In the genomic region with DNA sequence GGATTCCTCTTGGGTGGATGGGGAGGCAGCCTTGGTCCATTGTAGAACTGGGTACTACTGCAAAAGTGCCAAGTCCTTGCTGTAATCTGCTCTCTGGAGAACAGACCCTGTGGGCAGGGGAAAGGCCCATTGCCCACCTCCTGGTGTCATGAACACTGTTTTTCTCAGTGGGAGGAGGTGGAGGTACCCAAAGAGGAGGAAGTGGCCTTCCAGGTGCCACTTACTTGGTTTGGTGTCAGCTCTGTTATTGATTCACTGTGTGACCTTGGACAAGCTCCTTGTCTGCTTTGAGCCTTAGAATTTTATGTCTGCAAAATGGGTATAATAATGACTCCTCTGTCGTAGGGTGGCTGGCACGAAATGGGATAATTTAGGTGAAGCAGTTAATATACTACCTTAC, we compare ENCODE assay signal across 19 cellular contexts. TPM values are rescaled to one million over a fixed set of nuclear protein-coding genes. Genes with fewer than 3 reads are reported as not detected.
DNase-seq lines count a peak whose midpoint lies in the region; ATAC-seq and TF ChIP-seq lines count a peak whose summit lies in the region.
"Had no signal": no experiment of that assay in that cellular context is flagged by ENCODE, and none has a peak within 500 bp of the region (broad histone marks: within the 10 kb centered on the region; RNA-seq: fewer than 3 reads in every experiment).

No MANE protein-coding gene starts in this region.

- H3K79me2 ChIP-seq in DOHH2 (ENCODE audit: control insufficient read depth, low read length), result peaks cover 97% of the 10 kb centered on the region
- peaks cover 96% of the 10 kb centered on the region for H3K79me2 ChIP-seq in OCI-LY7 (ENCODE audit: insufficient read depth, low read depth, low read length)

- H3K36me3 Mint-ChIP-seq in naive B cell, result peaks cover 0 to 6% of the 10 kb centered on the region in 2 donors
- H3K36me3 Mint-ChIP-seq in stimulated activated naive B cell treated with anti-CD40 and anti-IgM and Interleukin-4, amounts not matched to agents 10 μg/mL and 1 μg/mL and 100 μg/mL, for 72 hours, result peaks cover 13 to 39% of the 10 kb centered on the region in 2 donors

- H3K4me2 ChIP-seq in DOHH2 (ENCODE audit: low read length), result peak overlapping the region; percentile 53
- peak overlapping the region; percentile 49 for H3K4me2 ChIP-seq in OCI-LY7 (ENCODE audit: low read length)
- H3K4me2 ChIP-seq: GM23338 had no signal

- intact Hi-C loops in OCI-LY7 (cut with micrococcal nuclease; ENCODE audit: unreplicated experiment), result no loop called here
- intact Hi-C loops in left ventricle myocardium inferior (cut with micrococcal nuclease), result no loop called here

- TF ChIP-seq CTCF in DOHH2 (IDR thresholded peaks at IDR 0.05; ENCODE audit: low read depth, low read length, poor library complexity, severe bottlenecking) (no peak), OCI-LY7 (conservative IDR thresholded peaks at IDR 0.05; ENCODE audit: low read length) (no peak), left ventricle myocardium inferior (IDR thresholded peaks at IDR 0.05; ENCODE audit: borderline replicate concordance) (no peak)

- H3K9me3 ChIP-seq in DOHH2 (ENCODE audit: control insufficient read depth, insufficient read depth, low read length) (no peaks in the 10 kb centered on the region), OCI-LY7 (ENCODE audit: low read length) (no peaks in the 10 kb centered on the region), left ventricle myocardium inferior (replicated peaks) (no peaks in the 10 kb centered on the region)
- H3K9me3 ChIP-seq: Peyer's patch had no signal

- H3K9me2 ChIP-seq in DOHH2 (replicated peaks; ENCODE audit: control insufficient read depth, low read length) (no peaks in the 10 kb centered on the region), OCI-LY7 (ENCODE audit: insufficient read depth, low read length) (no peaks in the 10 kb centered on the region)

- H4K20me1 ChIP-seq in DOHH2 (ENCODE audit: control insufficient read depth, insufficient read depth, low read depth, low read length), result no peaks in the 10 kb centered on the region
- H4K20me1 ChIP-seq in OCI-LY7 (ENCODE audit: insufficient read depth, low read length), result no peaks in the 10 kb centered on the region; the same call in 1 of the 2 replicates

- H3K27me3 ChIP-seq in DOHH2 (ENCODE audit: control insufficient read depth, low read length) (no peaks in the 10 kb centered on the region), left ventricle myocardium inferior (ENCODE audit: low read depth) (peaks cover 27% of the 10 kb centered on the region)
- H3K27me3 ChIP-seq: Peyer's patch had no signal

- H3K27ac Mint-ChIP-seq in naive B cell, result peak overlapping the region; percentile 62 to 98 (median 91)
- H3K27ac Mint-ChIP-seq in stimulated activated naive B cell treated with anti-CD40 and anti-IgM and Interleukin-4, amounts not matched to agents 10 μg/mL and 1 μg/mL and 100 μg/mL, for 72 hours, result peak overlapping the region; percentile 84
- H3K27ac Mint-ChIP-seq: GM23338 had no signal

- CTCF ChIA-PET in OCI-LY7 (lab: Charles Lee; ENCODE audit: unreplicated experiment), result interaction anchor here (1.1 kb wide), 1 partner anchor 20 kb away, joined by 3 read pairs; no protein-coding TSS in a partner anchor

- H3K4me3 Mint-ChIP-seq in naive B cell, result peak overlapping the region; percentile 42 to 88 (median 64)
- peak overlapping the region in 1 of 2 donors; percentile 19 for H3K4me3 Mint-ChIP-seq in stimulated activated naive B cell treated with anti-CD40 and anti-IgM and Interleukin-4, amounts not matched to agents 10 μg/mL and 1 μg/mL and 100 μg/mL, for 72 hours
- H3K4me3 Mint-ChIP-seq: GM23338 had no signal

- peaks cover 76 to 95% (median 90%) of the 10 kb centered on the region in 3 donors for H3K4me1 Mint-ChIP-seq in naive B cell
- H3K4me1 Mint-ChIP-seq in stimulated activated naive B cell treated with anti-CD40 and anti-IgM and Interleukin-4, amounts not matched to agents 10 μg/mL and 1 μg/mL and 100 μg/mL, for 72 hours, result peaks cover 72 to 90% of the 10 kb centered on the region in 2 donors

- H3K4me1 ChIP-seq in DOHH2 (ENCODE audit: control insufficient read depth, low read length) (peaks cover 98% of the 10 kb centered on the region), OCI-LY7 (ENCODE audit: insufficient read depth, low read length, poor library complexity, severe bottlenecking) (peaks cover 99% of the 10 kb centered on the region), left ventricle myocardium inferior (no peaks in the 10 kb centered on the region)

- peak overlapping the region; percentile 100 for H3K27ac ChIP-seq in DOHH2 (ENCODE audit: low read depth, low read length)
- peak overlapping the region; percentile 97 for H3K27ac ChIP-seq in OCI-LY7 (ENCODE audit: low read depth, low read length, poor library complexity, severe bottlenecking)
- no peak overlapping the region for H3K27ac ChIP-seq in left ventricle myocardium inferior (replicated peaks)

- no peak for ATAC-seq in naive B cell (ENCODE audit: low read depth in 2 of 2)
- ATAC-seq in stimulated activated naive B cell treated with anti-CD40 and anti-IgM and Interleukin-4, amounts not matched to agents 10 μg/mL and 1 μg/mL and 100 μg/mL, for 72 hours (replicated peaks), result no peak
- no peak for ATAC-seq in HG02885 (IDR thresholded peaks at IDR 0.05; ENCODE audit: poor library complexity, unreplicated experiment)
- ATAC-seq: GM23338 had no signal

- H3K36me3 ChIP-seq in DOHH2 (ENCODE audit: control insufficient read depth, low read length) (peaks cover 82% of the 10 kb centered on the region), OCI-LY7 (ENCODE audit: insufficient read depth, low read length) (peaks cover 83% of the 10 kb centered on the region), left ventricle myocardium inferior (no peaks in the 10 kb centered on the region)
- H3K36me3 ChIP-seq: Peyer's patch had no signal

- H3F3A ChIP-seq in DOHH2 (ENCODE audit: control insufficient read depth, insufficient read depth), result peaks cover 36% of the 10 kb centered on the region

- H3K4me3 ChIP-seq in DOHH2 (ENCODE audit: low read length) (peak overlapping the region; percentile 33), OCI-LY7 (ENCODE audit: low read depth, low read length, poor library complexity, severe bottlenecking) (no peak overlapping the region), left ventricle myocardium inferior (no peak overlapping the region)
- H3K4me3 ChIP-seq: GM23338, Peyer's patch had no signal

- H3K9me3 Mint-ChIP-seq in naive B cell, result no peaks in the 10 kb centered on the region
- H3K9me3 Mint-ChIP-seq in stimulated activated naive B cell treated with anti-CD40 and anti-IgM and Interleukin-4, amounts not matched to agents 10 μg/mL and 1 μg/mL and 100 μg/mL, for 72 hours, result no peaks in the 10 kb centered on the region
- H3K9me3 Mint-ChIP-seq: GM23338 had no signal

- no peaks in the 10 kb centered on the region for H3K27me3 Mint-ChIP-seq in naive B cell
- no peaks in the 10 kb centered on the region for H3K27me3 Mint-ChIP-seq in stimulated activated naive B cell treated with anti-CD40 and anti-IgM and Interleukin-4, amounts not matched to agents 10 μg/mL and 1 μg/mL and 100 μg/mL, for 72 hours

- BruUV-seq in OCI-LY7 (replicated peaks; lab: Mats Ljungman, UMichigan), result no TSS peak

- POLR2A ChIA-PET in OCI-LY7 (lab: Charles Lee), result interaction anchor here (0.7 to 7.4 kb wide), 7 partner anchors 11 to 61 kb away, joined by 4 to 48 read pairs (median 10); no protein-coding TSS in a partner anchor

- DNase-seq in OCI-LY7 (ENCODE audit: low spot score) (peak; percentile 42), naive B cell (no peak), left ventricle myocardium inferior (no peak)
- no peak for DNase-seq in stimulated activated naive B cell treated with anti-CD40 and anti-IgM and Interleukin-4, amounts not matched to agents 10 μg/mL and 1 μg/mL and 100 μg/mL, for 72 hours
- no peak for DNase-seq in activated CD4-positive, alpha-beta T cell treated with anti-CD3 and anti-CD28 coated beads for 1 hour
- DNase-seq: DMS153, GF-D8, HCEC 1CT, KBM-7, NCI-H1105 treated with DMSO at 0.1 percent for 48 hours, NCI-H1694 treated with DMSO at 0.1 percent for 48 hours, NCI-H2107, NCI-H2227 treated with DMSO at 0.1 percent for 48 hours, NCI-H524, Peyer's patch, SW 1271 had no signal

- H2AFZ ChIP-seq in OCI-LY7 (ENCODE audit: low read length), result no peak overlapping the region
- H2AFZ ChIP-seq: GM23338 had no signal

RNA-seq across cellular contexts. Expression of a gene that starts 55.8 kb away (rescaled TPM):
- total RNA-seq in OCI-LY7 (2014; rRNA removed; shearing (Covaris generic)), result 196 and 198 TPM in 2 replicates
- total RNA-seq in OCI-LY7 (2022) (464 and 485 TPM in 2 replicates), left ventricle myocardium inferior (5.6 TPM)
- polyA plus RNA-seq in naive B cell (ENCODE audit: low read depth in 6 of 6), result 100 to 1,000 TPM in 2 of 6 donors, 10 to 100 TPM in 4; 65.1 to 119 (median 92.5) TPM

Comparison
In these comparisons a context has a peak if more than half of its experiments do, and no peak if none do; other contexts are left out.
1. RNA of a gene that starts 55.8 kb away (total RNA-seq): 196 to 485 TPM in OCI-LY7; 5.6 TPM in left ventricle myocardium inferior (single experiment); every median in the first group is over 10 times any median in the second.